ENCODE assay signal across 9 cellular contexts in the genomic region with DNA sequence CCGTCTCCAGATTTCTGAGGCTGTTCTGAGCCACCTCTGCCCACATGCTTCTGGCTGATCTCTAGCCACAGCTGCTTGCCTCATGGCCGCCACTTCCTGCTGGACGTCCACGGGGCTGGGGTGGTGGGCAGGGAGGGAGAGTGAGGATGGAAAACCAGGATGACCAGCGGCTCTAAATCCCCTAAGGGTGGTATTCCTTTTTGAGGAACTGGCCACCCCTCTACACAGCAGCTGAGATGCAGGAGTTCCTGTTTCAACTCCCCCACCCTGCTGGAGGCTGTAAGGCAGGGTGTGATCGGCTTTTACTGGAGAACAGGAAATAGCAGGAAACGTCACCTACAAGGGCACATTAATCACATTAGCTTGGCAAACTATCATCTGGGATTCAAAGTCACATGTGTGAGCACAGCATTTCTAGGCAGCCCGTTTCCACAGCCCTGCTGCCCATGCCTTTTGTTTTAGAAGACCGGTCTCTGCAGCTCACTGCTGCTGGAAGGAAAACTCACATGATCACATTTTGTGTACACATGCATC.
A peak's percentile ranks its signal among the peaks of the same experiment; 100 is the strongest.
DNase-seq lines count a peak whose midpoint lies in the region; ATAC-seq and TF ChIP-seq lines count a peak whose summit lies in the region.
"Had no signal": no experiment of that assay in that cellular context is flagged by ENCODE, and none has a peak within 500 bp of the region (broad histone marks: within the 10 kb centered on the region; RNA-seq: fewer than 3 reads in every experiment).

No MANE protein-coding gene starts in this region.

- DNase-seq in NCI-H82 (lab: John Stamatoyannopoulos, UW): peak; percentile 43
- no peak for DNase-seq in NCI-H82 treated with DMSO at 0.1 percent for 48 hours (lab: John Stamatoyannopoulos, UW; ENCODE audit: unreplicated experiment)
- peak; percentile 34 for DNase-seq in kidney glomerular epithelial cell (lab: John Stamatoyannopoulos, UW)
- DNase-seq in tibial artery: peak; percentile 56 to 72
- no peak for DNase-seq in NCI-H2196 treated with DMSO at 0.1 percent for 48 hours (lab: John Stamatoyannopoulos, UW; ENCODE audit: unreplicated experiment)
- DNase-seq in cerebellar nuclear complex (lab: John Stamatoyannopoulos, UW): no peak
- DNase-seq in T-helper 17 cell: no peak
- DNase-seq: CD4-positive, CD25-positive, alpha-beta regulatory T cell had no signal

- no peaks in the 10 kb centered on the region for H3K4me1 Mint-ChIP-seq in T-helper 17 cell
- H3K4me1 Mint-ChIP-seq: CD4-positive, CD25-positive, alpha-beta regulatory T cell had no signal

- H3K4me3 ChIP-seq in tibial artery: no peak overlapping the region

- H3K27ac Mint-ChIP-seq in T-helper 17 cell: no peak overlapping the region
- H3K27ac Mint-ChIP-seq: CD4-positive, CD25-positive, alpha-beta regulatory T cell had no signal

- peaks cover 0 to 31% (median 8%) of the 10 kb centered on the region in 4 donors for H3K4me1 ChIP-seq in tibial artery

- peak overlapping the region; percentile 33 for H3K27ac ChIP-seq in angular gyrus (ENCODE audit: low read depth, low read length)
- peak overlapping the region; percentile 38 to 49 for H3K27ac ChIP-seq in tibial artery

- no peaks in the 10 kb centered on the region for H3K27me3 ChIP-seq in tibial artery

- H3K36me3 Mint-ChIP-seq in T-helper 17 cell (ENCODE audit: low read depth): no peaks in the 10 kb centered on the region
- H3K36me3 Mint-ChIP-seq: CD4-positive, CD25-positive, alpha-beta regulatory T cell had no signal

- no peak for TF ChIP-seq CTCF in tibial artery (IDR thresholded peaks at IDR 0.05)

- H3K4me3 Mint-ChIP-seq in T-helper 17 cell: no peak overlapping the region
- H3K4me3 Mint-ChIP-seq: CD4-positive, CD25-positive, alpha-beta regulatory T cell had no signal

- no peak for ATAC-seq in T-helper 17 cell

- H3K9me3 ChIP-seq in tibial artery (peaks cover 0 to 3% (median 2%) of the 10 kb centered on the region in 3 donors), T-helper 17 cell (ENCODE audit: control insufficient read depth, low read length, poor library complexity, severe bottlenecking) (no peaks in the 10 kb centered on the region)

- H3K27me3 Mint-ChIP-seq in T-helper 17 cell: peaks cover 27% of the 10 kb centered on the region

- H3K36me3 ChIP-seq in tibial artery: no peaks in the 10 kb centered on the region

- intact Hi-C loops in tibial artery (cut with DNase I; ENCODE audit: low total_unique reads): loop anchor here (2.0 kb wide), 1 partner anchor 618 kb away; no protein-coding TSS in a partner anchor

Comparison
In these comparisons a context has a peak if more than half of its experiments do, and no peak if none do; other contexts are left out.
1. DNase-seq: peak in NCI-H82 (single experiment), kidney glomerular epithelial cell (single experiment) and tibial artery (2 of 2); none in NCI-H82 treated with DMSO at 0.1 percent for 48 hours (single experiment), NCI-H2196 treated with DMSO at 0.1 percent for 48 hours (single experiment), cerebellar nuclear complex (0 of 2) and T-helper 17 cell (0 of 3).